ENCODE assay signal across 8 cellular contexts in the genomic region with DNA sequence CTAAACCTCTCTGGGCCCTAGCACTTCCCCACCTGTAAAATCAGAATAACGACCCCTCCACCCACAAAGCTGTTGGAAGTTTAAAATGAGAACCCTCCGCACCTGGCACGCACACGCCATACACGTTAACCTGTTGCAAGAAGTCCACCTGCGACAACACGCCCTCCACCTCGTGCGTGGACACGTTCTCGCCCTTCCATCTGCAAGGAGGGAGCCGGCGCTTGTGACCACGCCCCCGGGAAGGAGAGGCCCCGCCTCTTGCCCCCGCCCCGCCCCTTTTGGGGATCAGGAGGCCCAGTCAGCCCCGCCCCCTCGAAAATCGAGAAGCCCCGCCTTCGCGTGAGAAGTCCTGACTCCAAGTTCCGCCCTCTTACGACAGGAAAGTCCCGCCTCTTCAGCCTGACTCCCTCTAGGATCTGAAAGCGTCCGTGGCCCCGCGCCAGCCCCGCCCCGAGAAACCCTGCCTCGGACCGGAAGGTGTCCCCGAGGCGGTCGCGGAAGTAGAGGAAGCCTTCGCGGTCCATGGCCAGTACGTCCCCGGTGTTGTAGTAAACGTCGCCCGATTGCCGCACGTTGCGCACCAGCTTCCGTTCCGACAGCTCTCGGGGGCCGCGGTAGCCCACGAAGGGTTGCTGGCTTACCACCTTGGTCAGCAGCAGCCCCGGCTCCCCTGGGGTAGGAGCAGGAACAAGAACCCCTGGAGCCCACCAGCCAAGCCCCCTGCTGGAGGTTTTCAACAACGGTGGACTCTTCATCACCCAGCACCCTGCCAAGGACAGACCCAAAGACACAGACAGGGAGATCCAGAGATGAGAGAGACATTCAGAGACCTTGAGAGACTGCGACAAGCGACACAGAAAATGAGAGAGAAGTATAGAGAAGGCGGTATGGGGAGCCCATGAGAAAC. TPM values are rescaled to one million over a fixed set of nuclear protein-coding genes. Genes with fewer than 3 reads are reported as not detected.
DNase-seq lines count a peak whose midpoint lies in the region; ATAC-seq and TF ChIP-seq lines count a peak whose summit lies in the region.

No MANE protein-coding gene starts in this region.

- intact Hi-C loops in Caco-2 (cut with micrococcal nuclease; ENCODE audit: unreplicated experiment), result loop anchor here (1.0 to 2.0 kb wide), 5 partner anchors 20 to 112 kb away; a partner anchor contains a TSS

- peak overlapping the region; percentile 69 for H3K4me3 ChIP-seq in Caco-2 (ENCODE audit: low read depth, low read length)
- peak overlapping the region; percentile 86 for H3K4me3 ChIP-seq in endocrine pancreas (ENCODE audit: control insufficient read depth, insufficient read depth, low read length)
- H3K4me3 ChIP-seq in mesendoderm (ENCODE audit: low read length), result peak overlapping the region; percentile 86

- no peak overlapping the region for H4K8ac ChIP-seq in mesendoderm (ENCODE audit: low read depth, low read length)

- peaks cover 7% of the 10 kb centered on the region for H3K4me1 Mint-ChIP-seq in Caco-2 (ENCODE audit: low read depth, unreplicated experiment)
- H3K4me1 Mint-ChIP-seq in activated CD8-positive, alpha-beta memory T cell treated with anti-CD3 and anti-CD28 coated beads, Interleukin-2, amount 10 ng/mL, durations not matched to agents 7 days and 5 days, result peaks cover 33% of the 10 kb centered on the region

- H3K9me3 ChIP-seq in Caco-2, result no peaks in the 10 kb centered on the region
- no peaks in the 10 kb centered on the region for H3K9me3 ChIP-seq in endocrine pancreas (ENCODE audit: control insufficient read depth, low read length)

- H3K4ac ChIP-seq in mesendoderm (ENCODE audit: low read depth, low read length), result no peak overlapping the region

- H3K36me3 Mint-ChIP-seq in Caco-2 (ENCODE audit: insufficient read depth, unreplicated experiment), result no peaks in the 10 kb centered on the region
- peaks cover 3% of the 10 kb centered on the region for H3K36me3 Mint-ChIP-seq in activated CD8-positive, alpha-beta memory T cell treated with anti-CD3 and anti-CD28 coated beads, Interleukin-2, amount 10 ng/mL, durations not matched to agents 7 days and 5 days

- H4K5ac ChIP-seq in mesendoderm (ENCODE audit: low read length), result no peak overlapping the region

- TF ChIP-seq CTCF in Caco-2 (IDR thresholded peaks at IDR 0.05; ENCODE audit: insufficient read depth in 1 of 2, low read depth in 1 of 2, low read length in 1 of 2, severe bottlenecking in 1 of 2, unreplicated experiment in 1 of 2) (peak; percentile 39 to 68), GM20000 (IDR thresholded peaks at IDR 0.05; ENCODE audit: extremely low read depth, missing control alignments) (no peak)

- peaks cover 4% of the 10 kb centered on the region for H3K79me1 ChIP-seq in mesendoderm (ENCODE audit: low read length)

- peak overlapping the region; percentile 99 for H3K56ac ChIP-seq in mesendoderm (ENCODE audit: low read length)

- peak overlapping the region; percentile 99 for H3K4me2 ChIP-seq in mesendoderm (ENCODE audit: low read length)

- no peak overlapping the region for H2BK120ac ChIP-seq in mesendoderm (ENCODE audit: low read depth, low read length)

- H3K4me1 ChIP-seq in Caco-2, result peaks cover 8% of the 10 kb centered on the region; the same call in 1 of the 2 replicates
- H3K4me1 ChIP-seq in endocrine pancreas (ENCODE audit: control insufficient read depth, insufficient read depth, low read length), result no peaks in the 10 kb centered on the region
- H3K4me1 ChIP-seq in mesendoderm (ENCODE audit: control insufficient read depth, low read depth, low read length), result no peaks in the 10 kb centered on the region

- H3K27ac Mint-ChIP-seq in Caco-2 (ENCODE audit: unreplicated experiment), result peak overlapping the region; percentile 73
- peak overlapping the region; percentile 88 for H3K27ac Mint-ChIP-seq in activated CD8-positive, alpha-beta memory T cell treated with anti-CD3 and anti-CD28 coated beads, Interleukin-2, amount 10 ng/mL, durations not matched to agents 7 days and 5 days

- peak overlapping the region; percentile 88 for H3K9ac ChIP-seq in endocrine pancreas (ENCODE audit: control insufficient read depth, insufficient read depth, low read length)
- H3K9ac ChIP-seq in mesendoderm (ENCODE audit: low read length), result peak overlapping the region; percentile 89

- H3K23ac ChIP-seq in mesendoderm (ENCODE audit: low read length), result peak overlapping the region; percentile 94

- H3K9me3 Mint-ChIP-seq in Caco-2 (ENCODE audit: unreplicated experiment), result peaks cover 21% of the 10 kb centered on the region
- H3K9me3 Mint-ChIP-seq in activated CD8-positive, alpha-beta memory T cell treated with anti-CD3 and anti-CD28 coated beads, Interleukin-2, amount 10 ng/mL, durations not matched to agents 7 days and 5 days (ENCODE audit: low read depth), result no peaks in the 10 kb centered on the region

- H3K27me3 ChIP-seq in Caco-2 (replicated peaks; ENCODE audit: control insufficient read depth, insufficient read depth, low read length) (no peaks in the 10 kb centered on the region), endocrine pancreas (ENCODE audit: control insufficient read depth, insufficient read depth, low read length) (no peaks in the 10 kb centered on the region), mesendoderm (ENCODE audit: insufficient read depth, low read length, poor library complexity) (no peaks in the 10 kb centered on the region)

- H3K79me2 ChIP-seq in mesendoderm (ENCODE audit: control insufficient read depth, insufficient read depth, low read length), result no peaks in the 10 kb centered on the region

- peak overlapping the region; percentile 45 for H2BK5ac ChIP-seq in mesendoderm (ENCODE audit: low read length)

- ATAC-seq in activated CD8-positive, alpha-beta memory T cell treated with anti-CD3 and anti-CD28 coated beads, Interleukin-2, amount 10 ng/mL, durations not matched to agents 7 days and 5 days, result peak; percentile 96

- DNase-seq in Caco-2, result peak; percentile 100
- DNase-seq in GM20000 (ENCODE audit: low spot score), result peak; percentile 97
- DNase-seq in HT-29 (ENCODE audit: low spot score), result peak; percentile 99
- DNase-seq in NK-92 treated with Interleukin-12 subunit alpha and Interleukin-12 subunit beta, amount 100 ng/mL, for 24 hours (lab: John Stamatoyannopoulos, UW), result peak; percentile 99
- peak; percentile 100 for DNase-seq in activated CD8-positive, alpha-beta memory T cell treated with anti-CD3 and anti-CD28 coated beads, Interleukin-2, amount 10 ng/mL, durations not matched to agents 7 days and 5 days
- peak; percentile 100 for DNase-seq in mesendoderm
- peak; percentile 91 for DNase-seq in stimulated activated CD8-positive, alpha-beta memory T cell treated with anti-CD3 and anti-CD28 coated beads, Interleukin-12 subunit alpha, Interleukin-12 subunit beta, amount 100 ng/mL, for 4 hours (ENCODE audit: low read depth)

- no peaks in the 10 kb centered on the region for H3K27me3 Mint-ChIP-seq in Caco-2 (ENCODE audit: insufficient read depth, unreplicated experiment)
- H3K27me3 Mint-ChIP-seq in activated CD8-positive, alpha-beta memory T cell treated with anti-CD3 and anti-CD28 coated beads, Interleukin-2, amount 10 ng/mL, durations not matched to agents 7 days and 5 days, result peaks cover 5% of the 10 kb centered on the region

- H3K18ac ChIP-seq in mesendoderm (ENCODE audit: low read length), result peak overlapping the region; percentile 35

- POLR2A ChIA-PET in Caco-2 (lab: Charles Lee), result interaction anchor here (0.6 to 0.9 kb wide), 2 partner anchors 44 to 137 kb away, joined by 3 to 10 read pairs; a partner anchor contains a TSS

- CTCF ChIA-PET in Caco-2 (lab: Charles Lee), result interaction anchor here (0.6 to 3.0 kb wide), 2 partner anchors 21 to 22 kb away, joined by 4 to 14 read pairs; a partner anchor contains a TSS
- CTCF ChIA-PET in activated CD8-positive, alpha-beta memory T cell treated with anti-CD3 and anti-CD28 coated beads, Interleukin-2, amount 10 ng/mL, durations not matched to agents 7 days and 5 days (lab: Charles Lee), result interaction anchor here (0.8 to 5.6 kb wide), 6 partner anchors 10 to 21 kb away, joined by 3 to 30 read pairs (median 6); a partner anchor contains a TSS

- peak overlapping the region; percentile 90 for H3K27ac ChIP-seq in mesendoderm (ENCODE audit: low read depth, low read length)

- peak overlapping the region; percentile 78 for H3K4me3 Mint-ChIP-seq in Caco-2 (ENCODE audit: unreplicated experiment)
- peak overlapping the region; percentile 80 for H3K4me3 Mint-ChIP-seq in activated CD8-positive, alpha-beta memory T cell treated with anti-CD3 and anti-CD28 coated beads, Interleukin-2, amount 10 ng/mL, durations not matched to agents 7 days and 5 days

- H2BK15ac ChIP-seq in mesendoderm (replicated peaks; ENCODE audit: low read depth), result no peak overlapping the region

- H2AK5ac ChIP-seq in mesendoderm (ENCODE audit: low read length), result no peak overlapping the region

- BruUV-seq in Caco-2 (replicated peaks; lab: Mats Ljungman, UMichigan), result no TSS peak

- H3K36me3 ChIP-seq in Caco-2 (ENCODE audit: control insufficient read depth, insufficient read depth, low read length) (no peaks in the 10 kb centered on the region), endocrine pancreas (ENCODE audit: control insufficient read depth, insufficient read depth, low read length) (no peaks in the 10 kb centered on the region), mesendoderm (ENCODE audit: control insufficient read depth, insufficient read depth, low read length) (no peaks in the 10 kb centered on the region)

- WGBS in mesendoderm (ENCODE audit: extremely low coverage, insufficient coverage, low lambda C conversion rate), result no CpG with 5 or more reads among the region's 60 CpGs

RNA-seq across cellular contexts. Expression of a gene that starts 12.5 kb away (rescaled TPM):
- total RNA-seq in Caco-2 (2022), result 10.3 and 12.5 TPM in 2 replicates
- total RNA-seq in HT-29 (2014; rRNA removed; shearing (Covaris generic)), result 60.6 and 74.5 TPM in 2 replicates
- 10 to 100 TPM; 22.9 to 23.6 TPM for total RNA-seq in activated CD8-positive, alpha-beta memory T cell treated with anti-CD3 and anti-CD28 coated beads, Interleukin-2, amount 10 ng/mL, durations not matched to agents 7 days and 5 days
- 18.3 TPM for polyA plus RNA-seq in mesendoderm (2013, experiment 1 of 2)
- 16.9 TPM for polyA plus RNA-seq in mesendoderm (2013, experiment 2 of 2)

RNA-seq across cellular contexts. Expression of a gene that starts 20.3 kb away (rescaled TPM):
- total RNA-seq in Caco-2 (2022), result 14.6 and 14.8 TPM in 2 replicates
- total RNA-seq in HT-29 (2014; rRNA removed; shearing (Covaris generic)), result 25.6 and 27.4 TPM in 2 replicates
- total RNA-seq in activated CD8-positive, alpha-beta memory T cell treated with anti-CD3 and anti-CD28 coated beads, Interleukin-2, amount 10 ng/mL, durations not matched to agents 7 days and 5 days, result 10 to 100 TPM; 15.1 to 16.9 TPM
- polyA plus RNA-seq in mesendoderm (2013, experiment 1 of 2), result 13.0 TPM
- 12.6 TPM for polyA plus RNA-seq in mesendoderm (2013, experiment 2 of 2)

RNA-seq across cellular contexts. Expression of a gene that starts 23.1 kb away (rescaled TPM):
- 8.6 and 9.7 TPM in 2 replicates for total RNA-seq in Caco-2 (2022)
- total RNA-seq in HT-29 (2014; rRNA removed; shearing (Covaris generic)), result 19.2 and 22.7 TPM in 2 replicates
- total RNA-seq in activated CD8-positive, alpha-beta memory T cell treated with anti-CD3 and anti-CD28 coated beads, Interleukin-2, amount 10 ng/mL, durations not matched to agents 7 days and 5 days, result 1 to 10 TPM; 5.9 to 7.4 TPM
- 1.8 TPM for polyA plus RNA-seq in mesendoderm (2013, experiment 1 of 2)
- polyA plus RNA-seq in mesendoderm (2013, experiment 2 of 2), result 1.8 TPM

RNA-seq across cellular contexts. Expression of a gene that starts 32.4 kb away (rescaled TPM):
- total RNA-seq in Caco-2 (2022), result 9.8 and 10.6 TPM in 2 replicates
- total RNA-seq in HT-29 (2014; rRNA removed; shearing (Covaris generic)), result 28.6 and 29.5 TPM in 2 replicates
- 10 to 100 TPM; 12.8 to 13.9 TPM for total RNA-seq in activated CD8-positive, alpha-beta memory T cell treated with anti-CD3 and anti-CD28 coated beads, Interleukin-2, amount 10 ng/mL, durations not matched to agents 7 days and 5 days
- 3.3 TPM for polyA plus RNA-seq in mesendoderm (2013, experiment 1 of 2)
- polyA plus RNA-seq in mesendoderm (2013, experiment 2 of 2), result 4.1 TPM

RNA-seq across cellular contexts. Expression of a gene that starts 44.6 kb away (rescaled TPM):
- 837 and 863 TPM in 2 replicates for total RNA-seq in Caco-2 (2022)
- 1,771 and 1,829 TPM in 2 replicates for total RNA-seq in HT-29 (2014; rRNA removed; shearing (Covaris generic))
- total RNA-seq in activated CD8-positive, alpha-beta memory T cell treated with anti-CD3 and anti-CD28 coated beads, Interleukin-2, amount 10 ng/mL, durations not matched to agents 7 days and 5 days, result 100 to 1,000 TPM; 488 to 571 TPM
- polyA plus RNA-seq in mesendoderm (2013, experiment 1 of 2), result 1,044 TPM
- 1,033 TPM for polyA plus RNA-seq in mesendoderm (2013, experiment 2 of 2)

Comparison
In these comparisons a context has a peak if more than half of its experiments do, and no peak if none do; other contexts are left out.
1. Peak in every context shown above with its lines: DNase-seq, ATAC-seq, H3K4me3 ChIP-seq and H3K27ac ChIP-seq.